9 cellular contexts compared by ENCODE assay signal in the genomic region with DNA sequence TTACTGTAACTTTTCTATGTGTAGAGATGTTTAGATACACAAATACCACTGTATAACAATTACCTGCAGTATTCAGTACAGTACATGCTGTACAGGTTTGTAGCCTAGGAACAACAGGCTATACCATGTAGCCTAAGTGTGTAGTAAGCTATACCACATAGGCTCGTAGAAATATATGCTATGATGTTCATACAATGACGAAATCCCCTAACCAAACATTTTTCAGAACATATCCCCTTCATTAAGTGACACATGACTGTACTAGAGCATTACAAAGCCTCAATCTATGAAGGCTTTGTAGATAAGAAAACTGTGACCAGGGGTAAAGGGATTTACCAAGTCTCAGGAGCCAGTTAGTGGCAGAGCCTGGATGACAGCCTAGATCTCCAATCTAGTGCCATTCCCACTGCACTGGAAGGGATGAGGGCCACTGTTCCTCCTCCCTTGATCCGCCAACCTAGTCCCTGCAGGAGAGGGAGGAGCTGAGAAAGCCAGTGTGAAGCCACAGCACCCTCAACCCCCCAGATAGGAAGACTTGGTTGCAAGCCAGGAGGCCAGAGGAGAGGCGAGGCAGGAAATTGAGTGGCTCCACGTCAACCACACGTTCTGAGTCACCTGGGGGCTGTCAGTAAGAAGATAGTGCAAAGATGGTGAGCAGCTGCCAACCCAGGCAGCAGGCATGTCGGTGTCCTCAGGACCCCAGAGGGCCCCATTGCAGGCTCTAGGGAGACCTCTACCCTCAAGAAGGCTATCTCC.
DNase-seq lines count a peak whose midpoint lies in the region; ATAC-seq and TF ChIP-seq lines count a peak whose summit lies in the region.
"Had no signal": no experiment of that assay in that cellular context is flagged by ENCODE, and none has a peak within 500 bp of the region (broad histone marks: within the 10 kb centered on the region; RNA-seq: fewer than 3 reads in every experiment).

No MANE protein-coding gene starts in this region.

- peaks cover 11% of the 10 kb centered on the region for H3K9me3 Mint-ChIP-seq in endodermal cell

- TF ChIP-seq CTCF in fibroblast of pulmonary artery (IDR thresholded peaks at IDR 0.05; ENCODE audit: low read length, missing control alignments) (no peak), endodermal cell (conservative IDR thresholded peaks at IDR 0.05) (no peak)

- H3K4me3 Mint-ChIP-seq in endodermal cell, result no peak overlapping the region
- H3K4me3 Mint-ChIP-seq: mesothelial cell of epicardium had no signal

- 92% methylated on average over 7 of the region's 7 CpGs; no CpG with 5 or more reads in 1 of the 2 experiments for WGBS in endodermal cell (ENCODE audit: insufficient coverage in 1 of 2, insufficient read length in 1 of 2), 2 experiments

- no peak overlapping the region for H3K9ac ChIP-seq in endodermal cell (ENCODE audit: extremely low read depth, low read length, poor library complexity, severe bottlenecking)

- H3K4me3 ChIP-seq in MG63 (no peak overlapping the region), fibroblast of pulmonary artery (replicated peaks; ENCODE audit: low read depth, low read length) (no peak overlapping the region), endodermal cell (ENCODE audit: low read length) (no peak overlapping the region)

- peak; percentile 66 for DNase-seq in MG63
- DNase-seq in activated CD8-positive, alpha-beta memory T cell treated with anti-CD3 and anti-CD28 coated beads for 1 hour (ENCODE audit: extremely low read depth in 1 of 2, low read depth in 1 of 2), result peak; percentile 45 to 52
- DNase-seq in fibroblast of pulmonary artery (ENCODE audit: low read depth), result peak; percentile 52
- peak; percentile 58 to 77 for DNase-seq in stimulated activated CD8-positive, alpha-beta memory T cell treated with anti-CD3 and anti-CD28 coated beads, Interleukin-7, amount 100 ng/mL, for 48 hours (ENCODE audit: extremely low read depth in 1 of 2, low read depth in 1 of 2)
- no peak for DNase-seq in SIG-M5 (lab: John Stamatoyannopoulos, UW)
- DNase-seq in endodermal cell, result no peak
- no peak for DNase-seq in germinal center (ENCODE audit: low spot score)

- no peak overlapping the region for H3K27ac Mint-ChIP-seq in endodermal cell
- H3K27ac Mint-ChIP-seq: mesothelial cell of epicardium had no signal

- ATAC-seq in HG03469 (IDR thresholded peaks at IDR 0.05; ENCODE audit: unreplicated experiment), result no peak

- no peaks in the 10 kb centered on the region for H3K36me3 ChIP-seq in MG63
- no peaks in the 10 kb centered on the region for H3K36me3 ChIP-seq in endodermal cell (ENCODE audit: control insufficient read depth, insufficient read depth, low read length)

- no peak overlapping the region for H3K27ac ChIP-seq in endodermal cell (ENCODE audit: low read depth, low read length)

- peaks cover 20% of the 10 kb centered on the region for H3K27me3 Mint-ChIP-seq in endodermal cell (ENCODE audit: insufficient read depth)

- peaks cover 12% of the 10 kb centered on the region for H3K4me1 Mint-ChIP-seq in endodermal cell

- H3K9me3 ChIP-seq in MG63, result no peaks in the 10 kb centered on the region
- H3K9me3 ChIP-seq in endodermal cell (ENCODE audit: control insufficient read depth, low read length), result no peaks in the 10 kb centered on the region

- H3K4me1 ChIP-seq in endodermal cell (ENCODE audit: control insufficient read depth, insufficient read depth, low read length), result no peaks in the 10 kb centered on the region

- H3K27me3 ChIP-seq in MG63 (no peaks in the 10 kb centered on the region), endodermal cell (ENCODE audit: control insufficient read depth, insufficient read depth, low read length, poor library complexity, severe bottlenecking) (no peaks in the 10 kb centered on the region)

- H3K36me3 Mint-ChIP-seq in endodermal cell (ENCODE audit: low read depth), result no peaks in the 10 kb centered on the region
- H3K36me3 Mint-ChIP-seq: mesothelial cell of epicardium had no signal

Comparison
In these comparisons a context has a peak if more than half of its experiments do, and no peak if none do; other contexts are left out.
1. DNase-seq: peak in MG63 (single experiment), activated CD8-positive, alpha-beta memory T cell treated with anti-CD3 and anti-CD28 coated beads for 1 hour (2 of 2), fibroblast of pulmonary artery (single experiment) and stimulated activated CD8-positive, alpha-beta memory T cell treated with anti-CD3 and anti-CD28 coated beads, Interleukin-7, amount 100 ng/mL, for 48 hours (2 of 2); none in SIG-M5 (single experiment), endodermal cell (single experiment) and germinal center (single experiment).